ENCODE assay signal across 14 cellular contexts in genomic region chr16:11250091-11250785, GRCh38. TPM values are rescaled to one million over a fixed set of nuclear protein-coding genes. Genes with fewer than 3 reads are reported as not detected.
DNase-seq lines count a peak whose midpoint lies in the region; ATAC-seq, FAIRE-seq and TF ChIP-seq lines count a peak whose summit lies in the region.
"Had no signal": no experiment of that assay in that cellular context is flagged by ENCODE, and none has a peak within 500 bp of the region (broad histone marks: within the 10 kb centered on the region; RNA-seq: fewer than 3 reads in every experiment).

No MANE protein-coding gene starts in this region.

- no peaks in the 10 kb centered on the region for H4K20me1 ChIP-seq in GM12878 (ENCODE audit: control insufficient read depth, insufficient read depth)
- no peaks in the 10 kb centered on the region for H4K20me1 ChIP-seq in mammary epithelial cell (ENCODE audit: insufficient read depth, low read length)

- H3K27me3 ChIP-seq in GM12878 (replicated peaks in 1 of 2; ENCODE audit: control insufficient read depth in 2 of 2, insufficient read depth in 2 of 2, low read length in 1 of 2): no peaks in the 10 kb centered on the region
- H3K27me3 ChIP-seq in dorsolateral prefrontal cortex: peaks cover 0 to 3% (median 0%) of the 10 kb centered on the region in 45 donors
- H3K27me3 ChIP-seq in mammary epithelial cell (ENCODE audit: insufficient read depth, low read length): no peaks in the 10 kb centered on the region
- H3K27me3 ChIP-seq: SJCRH30, thyroid gland had no signal

- no peak overlapping the region for H3K9ac ChIP-seq in GM12878 (ENCODE audit: control insufficient read depth, insufficient read depth, low read length)
- no peak overlapping the region for H3K9ac ChIP-seq in mammary epithelial cell (ENCODE audit: insufficient read depth, low read length)

- no peak for TF ChIP-seq CTCF in GM12878 (IDR thresholded peaks at IDR 0.05 in 2 of 3, conservative IDR thresholded peaks at IDR 0.05 in 1 of 3; ENCODE audit: control insufficient read depth in 2 of 3, extremely low read depth in 1 of 3, insufficient read depth in 1 of 3, low read depth in 3 of 3, low read length in 3 of 3)
- no peak for TF ChIP-seq CTCF in dorsolateral prefrontal cortex (IDR thresholded peaks at IDR 0.05 in 54 of 56, conservative IDR thresholded peaks at IDR 0.05 in 2 of 56; ENCODE audit: low read depth in 1 of 56, partially characterized antibody in 56 of 56)
- no peak for TF ChIP-seq CTCF in mammary epithelial cell (conservative IDR thresholded peaks at IDR 0.05 in 1 of 2, IDR thresholded peaks at IDR 0.05 in 1 of 2; ENCODE audit: extremely low read depth in 1 of 2, insufficient read depth in 1 of 2, low read depth in 1 of 2, low read length in 2 of 2)

- peaks cover 48% of the 10 kb centered on the region for H3K4me1 Mint-ChIP-seq in activated naive CD4-positive, alpha-beta T cell treated with anti-CD3 and anti-CD28 coated beads for 36 hours (ENCODE audit: low read depth)

- H3K4me1 ChIP-seq in GM12878 (ENCODE audit: control insufficient read depth, insufficient read depth, low read length) (peaks cover 25% of the 10 kb centered on the region), mammary epithelial cell (ENCODE audit: insufficient read depth, low read length) (peaks cover 11% of the 10 kb centered on the region)
- H3K4me1 ChIP-seq: SJCRH30 had no signal

- CTCF ChIA-PET in activated naive CD4-positive, alpha-beta T cell treated with anti-CD3 and anti-CD28 coated beads for 36 hours (lab: Charles Lee): no interaction called here
- CTCF ChIA-PET in GM12878 (lab: Yijun Ruan, JAX): no interaction called here
- CTCF ChIA-PET in mammary epithelial cell (lab: Charles Lee; ENCODE audit: low non-redundant PET): no interaction called here

- no peak for TF ChIP-seq EP300 in GM12878 (IDR thresholded peaks at IDR 0.05; ENCODE audit: borderline replicate concordance in 1 of 2, control insufficient read depth in 1 of 2, low read depth in 2 of 2, low read length in 2 of 2)

- H3K27ac ChIP-seq in GM12878 (ENCODE audit: control insufficient read depth, insufficient read depth): no peak overlapping the region
- no peak overlapping the region for H3K27ac ChIP-seq in dorsolateral prefrontal cortex
- no peak overlapping the region for H3K27ac ChIP-seq in mammary epithelial cell (ENCODE audit: insufficient read depth, low read depth, low read length)
- H3K27ac ChIP-seq: SJCRH30, thyroid gland had no signal

- POLR2A ChIA-PET in GM12878 (lab: Charles Lee): interaction anchor here (0.6 to 6.6 kb wide), 7 partner anchors 14 to 318 kb away, joined by 3 to 53 read pairs (median 4); no protein-coding TSS in a partner anchor

- H3K36me3 ChIP-seq in GM12878 (ENCODE audit: control insufficient read depth in 2 of 2, insufficient read depth in 2 of 2, low read length in 1 of 2): peaks cover 0 to 3% of the 10 kb centered on the region in 2 experiments; a peak in 1 of 4 replicates
- no peaks in the 10 kb centered on the region for H3K36me3 ChIP-seq in mammary epithelial cell (ENCODE audit: insufficient read depth, low read length)
- H3K36me3 ChIP-seq: SJCRH30, thyroid gland had no signal

- DNase-seq in activated naive CD4-positive, alpha-beta T cell treated with anti-CD3 and anti-CD28 coated beads for 36 hours: no peak
- no peak for DNase-seq in activated naive CD4-positive, alpha-beta T cell treated with Interleukin-2 at 50 U/mL for 16 hours
- DNase-seq in NCI-H510A (lab: John Stamatoyannopoulos, UW) (peak; percentile 42), GM12878 (ENCODE audit: low read depth, low spot score) (no peak), dorsolateral prefrontal cortex (no peak), mammary epithelial cell (no peak)
- peak; percentile 71 for DNase-seq in stimulated activated CD8-positive, alpha-beta memory T cell treated with anti-CD3 and anti-CD28 coated beads, Interleukin-4, amount 100 ng/mL, for 48 hours
- DNase-seq: C1 segment of cervical spinal cord; effector memory CD4-positive, alpha-beta T cell; NCI-H1092; SJCRH30; thyroid gland had no signal

- no TSS peak for BruUV-seq in GM12878 (replicated peaks; lab: Mats Ljungman, UMichigan)
- BruUV-seq in mammary epithelial cell (replicated peaks; lab: Mats Ljungman, UMichigan): no TSS peak

- RAD21 ChIA-PET in GM12878 (lab: Charles Lee; ENCODE audit: unreplicated experiment): no interaction called here

- intact Hi-C loops in activated naive CD4-positive, alpha-beta T cell treated with anti-CD3 and anti-CD28 coated beads for 36 hours (cut with micrococcal nuclease): loop anchor here (10.0 kb wide), 2 partner anchors 505 to 545 kb away; partner anchors contain the start of genes NUBP1 and ZC3H7A
- intact Hi-C loops in GM12878 (cut with micrococcal nuclease; ENCODE audit: unreplicated experiment) (no loop called here), dorsolateral prefrontal cortex (cut with DNase I) (no loop called here), mammary epithelial cell (cut with micrococcal nuclease) (no loop called here)

- peak; percentile 45; the same call in 1 of the 2 replicates for TF ChIP-seq POLR2A in GM12878 (IDR thresholded peaks at IDR 0.05; ENCODE audit: low read depth, low read length)

- ATAC-seq in GM12878 (peak; percentile 0), HG02610 (IDR thresholded peaks at IDR 0.05; ENCODE audit: unreplicated experiment) (no peak)

- no peak overlapping the region for H2AFZ ChIP-seq in GM12878 (ENCODE audit: control insufficient read depth, low read depth, low read length)
- no peak overlapping the region for H2AFZ ChIP-seq in mammary epithelial cell (ENCODE audit: low read depth, low read length)

- H3K4me3 Mint-ChIP-seq in activated naive CD4-positive, alpha-beta T cell treated with anti-CD3 and anti-CD28 coated beads for 36 hours: no peak overlapping the region

- H3K4me2 ChIP-seq in GM12878 (ENCODE audit: control insufficient read depth, insufficient read depth): no peak overlapping the region
- H3K4me2 ChIP-seq in mammary epithelial cell (ENCODE audit: insufficient read depth, low read depth, low read length): no peak overlapping the region

- in situ Hi-C loops in GM12878 (cut with MboI) (loop anchor here (5.0 kb wide), 1 partner anchor 283 kb away; no protein-coding TSS in a partner anchor), mammary epithelial cell (cut with MboI; ENCODE audit: low sequenced_read_pairs in 2 of 2) (no loop called here)

- no peak for FAIRE-seq in GM12878 (lab: Jason Lieb, UNC)

- WGBS in GM12878 (ENCODE audit: insufficient coverage, insufficient replicate concordance, low lambda C conversion rate, missing lambda C conversion rate): 78% methylated on average over 15 of the region's 16 CpGs
- WGBS in mammary epithelial cell (ENCODE audit: low coverage, missing lambda C conversion rate): 99% methylated on average over 8 of the region's 16 CpGs

- peaks cover 46% of the 10 kb centered on the region for H3K36me3 Mint-ChIP-seq in activated naive CD4-positive, alpha-beta T cell treated with anti-CD3 and anti-CD28 coated beads for 36 hours (ENCODE audit: low read depth)

- TF ChIP-seq RAD21 in GM12878 (IDR thresholded peaks at IDR 0.05; ENCODE audit: insufficient read depth, low read depth, low read length): no peak

- H3K27ac Mint-ChIP-seq in activated naive CD4-positive, alpha-beta T cell treated with anti-CD3 and anti-CD28 coated beads for 36 hours: peak overlapping the region; percentile 71

- H3K4me3 ChIP-seq in GM12878 (no peak overlapping the region), dorsolateral prefrontal cortex (no peak overlapping the region), mammary epithelial cell (replicated peaks in 1 of 3; ENCODE audit: insufficient read depth in 1 of 3, low read depth in 2 of 3, low read length in 3 of 3) (no peak overlapping the region)
- H3K4me3 ChIP-seq: SJCRH30, thyroid gland had no signal

- H3K79me2 ChIP-seq in GM12878 (ENCODE audit: control insufficient read depth, insufficient read depth, low read length): peaks cover 29% of the 10 kb centered on the region
- peaks cover 19% of the 10 kb centered on the region for H3K79me2 ChIP-seq in mammary epithelial cell (ENCODE audit: insufficient read depth, low read length)

- dilution Hi-C loops in mammary epithelial cell (cut with HindIII; ENCODE audit: low sequenced_read_pairs): no loop called here

- H3K9me3 ChIP-seq in GM12878 (replicated peaks; ENCODE audit: control insufficient read depth, insufficient read depth, low read length) (no peaks in the 10 kb centered on the region; the same call in 2 of the 3 replicates), mammary epithelial cell (replicated peaks; ENCODE audit: insufficient read depth, low read length) (no peaks in the 10 kb centered on the region)
- H3K9me3 ChIP-seq: SJCRH30, thyroid gland had no signal

- no peaks in the 10 kb centered on the region for H3K27me3 Mint-ChIP-seq in activated naive CD4-positive, alpha-beta T cell treated with anti-CD3 and anti-CD28 coated beads for 36 hours (ENCODE audit: low read depth)

- H3K9me3 Mint-ChIP-seq in activated naive CD4-positive, alpha-beta T cell treated with anti-CD3 and anti-CD28 coated beads for 36 hours: no peaks in the 10 kb centered on the region

- SMC1A ChIA-PET in GM12878 (lab: Charles Lee; ENCODE audit: uncharacterized antibody, unreplicated experiment): interaction anchor here (1.0 kb wide), 1 partner anchor 58 kb away, joined by 3 read pairs; no protein-coding TSS in a partner anchor

RNA-seq across cellular contexts. Expression of gene SOCS1, which starts 5.8 kb away (rescaled TPM):
- 10 to 100 TPM; 45.1 to 45.6 TPM for total RNA-seq in activated naive CD4-positive, alpha-beta T cell treated with anti-CD3 and anti-CD28 coated beads for 36 hours
- 86.2 and 98.0 TPM in 2 replicates for total RNA-seq in GM12878 (2013; cell fraction: nucleolus; rRNA removed)
- total RNA-seq in GM12878 (2014; rRNA removed) (9.8 and 10.1 TPM in 2 replicates), GM12878 (2014; rRNA removed; fragmentation: Illumina TruSeq; extraction: Trizol) (2.7 and 3.8 TPM in 2 replicates), GM12878 (2021) (35.4 and 37.2 TPM in 2 replicates), dorsolateral prefrontal cortex (1 to 10 TPM in 25 of 120 experiments, under 1 TPM in 63, not detected in 32; 0.28 to 3.7 (median 0.76) TPM), mammary epithelial cell (1 to 10 TPM; 2.0 to 7.9 TPM)
- polyA plus RNA-seq in GM12878 (2011; ENCODE audit: low read depth): 2.3 TPM
- polyA plus RNA-seq in GM12878 (2011; rRNA removed) (4.8 and 12.3 TPM in 2 replicates), GM12878 (2014; fragmentation: Illumina TruSeq; extraction: Trizol) (0.41 and 2.4 TPM in 2 replicates), GM12878 (2014; fragmentation: Nextera tagmentation; extraction: Ambion mirVana) (1 to 10 TPM in 1 of 2 experiments, under 1 TPM in 1; 0.42 to 1.2 TPM), GM12878 (2014; rRNA removed) (39.8 and 43.4 TPM in 2 replicates), GM12878 (2016; fragmentation: Nextera tagmentation; extraction: Ambion mirVana) (10 to 100 TPM; 16.4 to 25.8 TPM), mammary epithelial cell (3.5 TPM)
- polyA plus RNA-seq in GM12878 (2011; cell fraction: cytosol; rRNA removed): 25.7 and 34.2 TPM in 2 replicates
- 63.5 and 75.0 TPM in 2 replicates for polyA plus RNA-seq in GM12878 (2011; cell fraction: nucleus; rRNA removed)
- 8.7 and 19.7 TPM in 2 replicates for polyA plus RNA-seq in GM12878 (2012)
- polyA minus RNA-seq in GM12878 (2011; rRNA and poly(A)+ RNA removed): 9.8 and 26.4 TPM in 2 replicates
- polyA minus RNA-seq in GM12878 (2011; cell fraction: cytosol; rRNA and poly(A)+ RNA removed): 27.6 and 37.3 TPM in 2 replicates
- polyA minus RNA-seq in GM12878 (2011; cell fraction: nucleus; rRNA and poly(A)+ RNA removed): 109 and 187 TPM in 2 replicates
- polyA minus RNA-seq in mammary epithelial cell: 1.4 TPM

RNA-seq across cellular contexts. Expression of gene TNP2, which starts 18.9 kb away (rescaled TPM):
- not detected for total RNA-seq in activated naive CD4-positive, alpha-beta T cell treated with anti-CD3 and anti-CD28 coated beads for 36 hours
- total RNA-seq in GM12878 (2013; cell fraction: nucleolus; rRNA removed): not detected in 2 replicates
- total RNA-seq in GM12878 (2014; rRNA removed) (not detected in 2 replicates), GM12878 (2014; rRNA removed; fragmentation: Illumina TruSeq; extraction: Trizol) (not detected in 2 replicates), GM12878 (2021) (not detected in 2 replicates), dorsolateral prefrontal cortex (not detected), mammary epithelial cell (not detected)
- not detected for polyA plus RNA-seq in GM12878 (2011; ENCODE audit: low read depth)
- polyA plus RNA-seq in GM12878 (2011; rRNA removed) (not detected in 2 replicates), GM12878 (2014; fragmentation: Illumina TruSeq; extraction: Trizol) (not detected in 2 replicates), GM12878 (2014; fragmentation: Nextera tagmentation; extraction: Ambion mirVana) (not detected), GM12878 (2014; rRNA removed) (not detected in 2 replicates), GM12878 (2016; fragmentation: Nextera tagmentation; extraction: Ambion mirVana) (not detected), mammary epithelial cell (not detected)
- not detected in 2 replicates for polyA plus RNA-seq in GM12878 (2011; cell fraction: cytosol; rRNA removed)
- polyA plus RNA-seq in GM12878 (2011; cell fraction: nucleus; rRNA removed): not detected in 2 replicates
- not detected in 2 replicates for polyA plus RNA-seq in GM12878 (2012)
- polyA minus RNA-seq in GM12878 (2011; rRNA and poly(A)+ RNA removed): not detected in 2 replicates
- polyA minus RNA-seq in GM12878 (2011; cell fraction: cytosol; rRNA and poly(A)+ RNA removed): not detected in 2 replicates
- polyA minus RNA-seq in GM12878 (2011; cell fraction: nucleus; rRNA and poly(A)+ RNA removed): not detected in 2 replicates
- not detected for polyA minus RNA-seq in mammary epithelial cell
- total RNA-seq: omental fat pad, SJCRH30, thyroid gland had no signal

RNA-seq across cellular contexts. Expression of gene PRM3, which starts 23.2 kb away (rescaled TPM):
- total RNA-seq in activated naive CD4-positive, alpha-beta T cell treated with anti-CD3 and anti-CD28 coated beads for 36 hours: not detected
- total RNA-seq in GM12878 (2013; cell fraction: nucleolus; rRNA removed): not detected in 2 replicates
- total RNA-seq in GM12878 (2014; rRNA removed) (not detected in 2 replicates), GM12878 (2014; rRNA removed; fragmentation: Illumina TruSeq; extraction: Trizol) (not detected in 2 replicates), GM12878 (2021) (not detected in 2 replicates), dorsolateral prefrontal cortex (not detected), mammary epithelial cell (not detected)
- polyA plus RNA-seq in GM12878 (2011; ENCODE audit: low read depth): not detected
- polyA plus RNA-seq in GM12878 (2011; rRNA removed) (not detected in 2 replicates), GM12878 (2014; fragmentation: Illumina TruSeq; extraction: Trizol) (not detected in 2 replicates), GM12878 (2014; fragmentation: Nextera tagmentation; extraction: Ambion mirVana) (not detected), GM12878 (2014; rRNA removed) (not detected in 2 replicates), GM12878 (2016; fragmentation: Nextera tagmentation; extraction: Ambion mirVana) (not detected), mammary epithelial cell (not detected)
- not detected in 2 replicates for polyA plus RNA-seq in GM12878 (2011; cell fraction: cytosol; rRNA removed)
- polyA plus RNA-seq in GM12878 (2011; cell fraction: nucleus; rRNA removed): not detected in 2 replicates
- polyA plus RNA-seq in GM12878 (2012): not detected in 2 replicates
- not detected in 2 replicates for polyA minus RNA-seq in GM12878 (2011; rRNA and poly(A)+ RNA removed)
- not detected in 2 replicates for polyA minus RNA-seq in GM12878 (2011; cell fraction: cytosol; rRNA and poly(A)+ RNA removed)
- polyA minus RNA-seq in GM12878 (2011; cell fraction: nucleus; rRNA and poly(A)+ RNA removed): not detected in 2 replicates
- polyA minus RNA-seq in mammary epithelial cell: not detected
- total RNA-seq: omental fat pad, SJCRH30, thyroid gland had no signal

RNA-seq across cellular contexts. Expression of gene PRM2, which starts 26.0 kb away (rescaled TPM):
- total RNA-seq in activated naive CD4-positive, alpha-beta T cell treated with anti-CD3 and anti-CD28 coated beads for 36 hours: not detected
- not detected in 2 replicates for total RNA-seq in GM12878 (2013; cell fraction: nucleolus; rRNA removed)
- total RNA-seq in GM12878 (2014; rRNA removed) (not detected in 2 replicates), GM12878 (2014; rRNA removed; fragmentation: Illumina TruSeq; extraction: Trizol) (not detected in 2 replicates), GM12878 (2021) (not detected in 2 replicates), dorsolateral prefrontal cortex (not detected), mammary epithelial cell (not detected)
- polyA plus RNA-seq in GM12878 (2011; ENCODE audit: low read depth): not detected
- polyA plus RNA-seq in GM12878 (2011; rRNA removed) (not detected in 2 replicates), GM12878 (2014; fragmentation: Illumina TruSeq; extraction: Trizol) (not detected in 2 replicates), GM12878 (2014; fragmentation: Nextera tagmentation; extraction: Ambion mirVana) (not detected), GM12878 (2014; rRNA removed) (0.27 TPM in 1 of 2 replicates, not detected in the other), GM12878 (2016; fragmentation: Nextera tagmentation; extraction: Ambion mirVana) (not detected), mammary epithelial cell (not detected)
- not detected in 2 replicates for polyA plus RNA-seq in GM12878 (2011; cell fraction: cytosol; rRNA removed)
- not detected in 2 replicates for polyA plus RNA-seq in GM12878 (2011; cell fraction: nucleus; rRNA removed)
- not detected in 2 replicates for polyA plus RNA-seq in GM12878 (2012)
- not detected in 2 replicates for polyA minus RNA-seq in GM12878 (2011; rRNA and poly(A)+ RNA removed)
- not detected in 2 replicates for polyA minus RNA-seq in GM12878 (2011; cell fraction: cytosol; rRNA and poly(A)+ RNA removed)
- polyA minus RNA-seq in GM12878 (2011; cell fraction: nucleus; rRNA and poly(A)+ RNA removed): not detected in 2 replicates
- not detected for polyA minus RNA-seq in mammary epithelial cell
- total RNA-seq: omental fat pad, SJCRH30 had no signal

RNA-seq across cellular contexts. Expression of gene PRM1, which starts 30.9 kb away (rescaled TPM):
- not detected for total RNA-seq in activated naive CD4-positive, alpha-beta T cell treated with anti-CD3 and anti-CD28 coated beads for 36 hours
- total RNA-seq in GM12878 (2013; cell fraction: nucleolus; rRNA removed): not detected in 2 replicates
- not detected in 2 replicates for total RNA-seq in GM12878 (2014; rRNA removed)
- total RNA-seq in GM12878 (2014; rRNA removed; fragmentation: Illumina TruSeq; extraction: Trizol): not detected in 2 replicates
- 0.56 TPM in 1 of 2 replicates, not detected in the other for total RNA-seq in GM12878 (2021)
- polyA plus RNA-seq in GM12878 (2011; ENCODE audit: low read depth): not detected
- not detected in 2 replicates for polyA plus RNA-seq in GM12878 (2011; rRNA removed)
- polyA plus RNA-seq in GM12878 (2011; cell fraction: cytosol; rRNA removed): not detected in 2 replicates
- polyA plus RNA-seq in GM12878 (2011; cell fraction: nucleus; rRNA removed): not detected in 2 replicates
- not detected in 2 replicates for polyA plus RNA-seq in GM12878 (2012)
- not detected in 2 replicates for polyA plus RNA-seq in GM12878 (2014; fragmentation: Illumina TruSeq; extraction: Trizol)
- under 1 TPM in 1 of 2 experiments, not detected in 1; 0.20 TPM for polyA plus RNA-seq in GM12878 (2014; fragmentation: Nextera tagmentation; extraction: Ambion mirVana)
- not detected in 2 replicates for polyA plus RNA-seq in GM12878 (2014; rRNA removed)
- not detected for polyA plus RNA-seq in GM12878 (2016; fragmentation: Nextera tagmentation; extraction: Ambion mirVana)
- polyA minus RNA-seq in GM12878 (2011; rRNA and poly(A)+ RNA removed): not detected in 2 replicates
- polyA minus RNA-seq in GM12878 (2011; cell fraction: cytosol; rRNA and poly(A)+ RNA removed): not detected in 2 replicates
- not detected in 2 replicates for polyA minus RNA-seq in GM12878 (2011; cell fraction: nucleus; rRNA and poly(A)+ RNA removed)
- total RNA-seq in dorsolateral prefrontal cortex: not detected
- total RNA-seq in mammary epithelial cell: not detected
- not detected for polyA plus RNA-seq in mammary epithelial cell
- not detected for polyA minus RNA-seq in mammary epithelial cell
- total RNA-seq: omental fat pad, SJCRH30 had no signal

Comparison
In these comparisons a context has a peak if more than half of its experiments do, and no peak if none do; other contexts are left out.
1. DNase-seq: peak in NCI-H510A (single experiment) and stimulated activated CD8-positive, alpha-beta memory T cell treated with anti-CD3 and anti-CD28 coated beads, Interleukin-4, amount 100 ng/mL, for 48 hours (single experiment); none in activated naive CD4-positive, alpha-beta T cell treated with anti-CD3 and anti-CD28 coated beads for 36 hours (single experiment), activated naive CD4-positive, alpha-beta T cell treated with Interleukin-2 at 50 U/mL for 16 hours (single experiment), GM12878 (single experiment), dorsolateral prefrontal cortex (0 of 10) and mammary epithelial cell (single experiment).